ENCODE assay signal across 16 cellular contexts in the genomic region with DNA sequence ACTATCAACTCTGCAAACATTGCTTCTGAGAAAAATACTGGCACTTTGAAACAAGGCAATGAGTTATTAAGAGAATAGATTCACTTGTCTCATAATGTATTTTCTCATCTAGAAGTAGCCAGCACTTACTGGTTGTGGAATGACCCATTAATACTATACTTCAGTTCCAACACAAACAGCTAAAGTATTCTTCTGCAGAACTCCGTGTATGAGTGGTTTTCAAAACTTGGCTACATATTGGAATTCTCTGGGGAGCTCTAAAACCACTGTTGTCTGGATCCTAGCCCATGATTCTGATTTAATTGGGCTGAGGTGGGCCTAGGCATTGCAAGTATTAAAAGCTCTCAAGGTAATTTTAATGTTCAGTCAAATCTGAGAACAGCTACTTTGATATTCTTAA.
DNase-seq lines count a peak whose midpoint lies in the region; ATAC-seq, FAIRE-seq and TF ChIP-seq lines count a peak whose summit lies in the region.
"Had no signal": no experiment of that assay in that cellular context is flagged by ENCODE, and none has a peak within 500 bp of the region (broad histone marks: within the 10 kb centered on the region; RNA-seq: fewer than 3 reads in every experiment).

No MANE protein-coding gene starts in this region.

- no peaks in the 10 kb centered on the region for H3K9me3 ChIP-seq in heart left ventricle
- H3K9me3 ChIP-seq in right atrium auricular region = no peaks in the 10 kb centered on the region
- H3K9me3 ChIP-seq in lower lobe of right lung = no peaks in the 10 kb centered on the region
- H3K9me3 ChIP-seq: vagina had no signal

- 33 to 70% (median 46%) methylated on average over 1 of the region's 1 CpG for WGBS in heart left ventricle, 4 donors

- TF ChIP-seq POLR2A in heart left ventricle (IDR thresholded peaks at IDR 0.05) (no peak), GM12891 (IDR thresholded peaks at IDR 0.05; ENCODE audit: low read depth, low read length) (no peak)

- intact Hi-C loops in heart left ventricle (cut with DNase I) (no loop called here), lower lobe of right lung (cut with DNase I) (no loop called here)

- H3K27me3 ChIP-seq in heart left ventricle (no peaks in the 10 kb centered on the region), right atrium auricular region (no peaks in the 10 kb centered on the region), lower lobe of right lung (ENCODE audit: low read depth) (no peaks in the 10 kb centered on the region)
- H3K27me3 ChIP-seq: vagina had no signal

- TF ChIP-seq CTCF in heart left ventricle (IDR thresholded peaks at IDR 0.05) (no peak), right atrium auricular region (IDR thresholded peaks at IDR 0.05) (no peak), choroid plexus epithelial cell (conservative IDR thresholded peaks at IDR 0.05; ENCODE audit: low read depth, low read length) (no peak), lower lobe of right lung (IDR thresholded peaks at IDR 0.05) (no peak)

- no peaks in the 10 kb centered on the region for H3K36me3 ChIP-seq in heart left ventricle
- H3K36me3 ChIP-seq in right atrium auricular region = no peaks in the 10 kb centered on the region
- H3K36me3 ChIP-seq in lower lobe of right lung = no peaks in the 10 kb centered on the region
- H3K36me3 ChIP-seq: vagina had no signal

- H3K4me1 ChIP-seq in heart left ventricle (peaks cover 0 to 16% (median 0%) of the 10 kb centered on the region in 12 donors), right atrium auricular region (no peaks in the 10 kb centered on the region), lower lobe of right lung (no peaks in the 10 kb centered on the region)
- H3K4me1 ChIP-seq: vagina had no signal

- no peak for FAIRE-seq in GM12891 (lab: Jason Lieb, UNC)

- peak; percentile 37 to 79 (median 63) for ATAC-seq in heart left ventricle
- peak; percentile 74 to 96 for ATAC-seq in lower lobe of right lung
- no peak for ATAC-seq in GM19035 (IDR thresholded peaks at IDR 0.05; ENCODE audit: unreplicated experiment)
- ATAC-seq: CD8-positive, alpha-beta T cell had no signal

- H3K4me3 ChIP-seq in heart left ventricle (no peak overlapping the region), right atrium auricular region (no peak overlapping the region), choroid plexus epithelial cell (ENCODE audit: low read depth, low read length) (no peak overlapping the region), lower lobe of right lung (no peak overlapping the region)
- H3K4me3 ChIP-seq: vagina had no signal

- no peak for DNase-seq in heart left ventricle
- DNase-seq in right atrium auricular region (ENCODE audit: low spot score) = no peak
- DNase-seq in choroid plexus epithelial cell (ENCODE audit: low read depth) = peak; percentile 95
- no peak for DNase-seq in lower lobe of right lung
- DNase-seq in GM12891 (ENCODE audit: insufficient read length, low spot score) = no peak
- no peak for DNase-seq in cerebellum (ENCODE audit: low spot score)
- no peak for DNase-seq in SW 1271 (lab: John Stamatoyannopoulos, UW)
- DNase-seq: ACHN; CD8-positive, alpha-beta T cell; KG1; naive B cell; NCI-H1417 treated with DMSO at 0.1 percent for 48 hours; NCI-H345; T-helper 9 cell had no signal

- no peak overlapping the region for H3K27ac ChIP-seq in heart left ventricle
- H3K27ac ChIP-seq in right atrium auricular region = no peak overlapping the region
- no peak overlapping the region for H3K27ac ChIP-seq in lower lobe of right lung
- H3K27ac ChIP-seq: vagina had no signal

TF ChIP-seq in GM12891, 5 proteins besides CTCF, POLR2A, EP300 and RAD21:
- TF ChIP-seq POLR2AphosphoS5 (IDR thresholded peaks at IDR 0.05; ENCODE audit: low read depth, low read length) = no peak
- TF ChIP-seq TAF1 (IDR thresholded peaks at IDR 0.05; ENCODE audit: low read depth, low read length) = no peak
- no peak for TF ChIP-seq SPI1 (IDR thresholded peaks at IDR 0.05; ENCODE audit: low read depth, low read length)
- TF ChIP-seq PAX5 (IDR thresholded peaks at IDR 0.05; ENCODE audit: insufficient read depth, low read length, severe bottlenecking) = no peak
- TF ChIP-seq POU2F2 (IDR thresholded peaks at IDR 0.05; ENCODE audit: low read depth, low read length) = no peak
